8 cellular contexts compared by ENCODE assay signal in the genomic region with DNA sequence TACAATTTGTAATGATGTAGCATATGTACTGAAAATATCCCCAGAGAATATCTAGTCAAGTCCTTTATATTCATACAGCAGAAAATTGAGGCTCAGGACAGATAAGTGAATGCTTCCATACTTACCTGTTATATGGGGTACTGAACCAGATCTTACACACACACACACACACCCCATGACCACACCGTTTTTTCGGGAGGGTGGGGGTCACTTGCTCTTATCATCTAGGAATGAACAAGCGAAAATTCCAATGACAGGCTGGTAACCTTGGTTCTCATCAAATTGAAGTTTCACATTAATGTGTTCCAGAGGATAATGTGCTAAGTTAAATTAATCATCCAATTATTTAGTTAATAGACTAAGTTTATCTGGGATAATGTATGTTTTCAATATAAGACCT.
"Had no signal": no experiment of that assay in that cellular context is flagged by ENCODE, and none has a peak within 500 bp of the region (broad histone marks: within the 10 kb centered on the region; RNA-seq: fewer than 3 reads in every experiment).

No MANE protein-coding gene starts in this region.

- DNase-seq: GDM1, GF-D8 had no signal

- ATAC-seq: GM12878 had no signal

- FAIRE-seq: G401.6, GM12878, GM12891, GM12892, GM18507, GM19239 had no signal

- H3K4me3 ChIP-seq: GM12878 had no signal
